8 cellular contexts compared by ENCODE assay signal in genomic region chr11:83070044-83070877, GRCh38. TPM values are rescaled to one million over a fixed set of nuclear protein-coding genes. Genes with fewer than 3 reads are reported as not detected.
DNase-seq lines count a peak whose midpoint lies in the region; ATAC-seq, FAIRE-seq and TF ChIP-seq lines count a peak whose summit lies in the region.

No MANE protein-coding gene starts in this region.

- H3K9me3 ChIP-seq in K562 (replicated peaks; ENCODE audit: control insufficient read depth, insufficient read depth, low read depth, low read length) = no peaks in the 10 kb centered on the region
- H3K9me3 ChIP-seq in vagina = no peaks in the 10 kb centered on the region

- H3K27ac ChIP-seq in K562 (ENCODE audit: extremely low read depth, low read depth, low read length) (no peak overlapping the region), vagina (peak overlapping the region; percentile 93)

- DNase-seq in AG09309 (ENCODE audit: low read depth) = peak; percentile 41
- peak; percentile 63 for DNase-seq in HS-5 (ENCODE audit: low read depth)
- DNase-seq in K562 (ENCODE audit: extremely low read depth in 1 of 4, low spot score in 3 of 4) = peak in 3 of 4 experiments; percentile 23 to 35 (median 23)
- peak; percentile 50 for DNase-seq in kidney tubule cell (ENCODE audit: low spot score)
- no peak for DNase-seq in vagina (ENCODE audit: extremely low spot score in 2 of 2)
- no peak for DNase-seq in NCI-H2081 treated with DMSO at 0.1 percent for 48 hours (lab: John Stamatoyannopoulos, UW)

- no TSS peak for BruUV-seq in K562 (replicated peaks; lab: Mats Ljungman, UMichigan)

- no peak for TF ChIP-seq RAD21 in K562 (CRISPR knock-in tag; conservative IDR thresholded peaks at IDR 0.05 in 1 of 2, IDR thresholded peaks at IDR 0.05 in 1 of 2)

- no peak for TF ChIP-seq CTCF in AG09309 (IDR thresholded peaks at IDR 0.05; ENCODE audit: control insufficient read depth, insufficient read depth, low read depth, low read length, missing control alignments)
- TF ChIP-seq CTCF in K562 (IDR thresholded peaks at IDR 0.05 in 2 of 3, conservative IDR thresholded peaks at IDR 0.05 in 1 of 3; ENCODE audit: insufficient read depth in 2 of 3, low read depth in 1 of 3, low read length in 3 of 3) = no peak
- no peak for TF ChIP-seq CTCF in vagina (IDR thresholded peaks at IDR 0.05)

- H3K9me1 ChIP-seq in K562 (ENCODE audit: control insufficient read depth, insufficient read depth, low read length) = no peaks in the 10 kb centered on the region

- TF ChIP-seq POLR2A in K562 (conservative IDR thresholded peaks at IDR 0.05) (no peak), vagina (IDR thresholded peaks at IDR 0.05) (no peak)

- FAIRE-seq in K562 (lab: Jason Lieb, UNC) = no peak

- POLR2A ChIA-PET in K562 (lab: Yijun Ruan, JAX) = interaction anchor here (0.7 to 2.5 kb wide), 2 partner anchors 15 to 104 kb away, joined by 4 to 11 read pairs; no protein-coding TSS in a partner anchor

- 10% methylated on average over 7 of the region's 7 CpGs for WGBS in K562 (ENCODE audit: insufficient coverage, low coverage, missing lambda C conversion rate)

- H4K20me1 ChIP-seq in K562 (replicated peaks; ENCODE audit: control insufficient read depth, insufficient read depth, low read length) = no peaks in the 10 kb centered on the region

- H3K79me2 ChIP-seq in K562 (ENCODE audit: control insufficient read depth, insufficient read depth, low read length) = peaks cover 31% of the 10 kb centered on the region

- peak overlapping the region; percentile 88 for H3K4me2 ChIP-seq in K562 (ENCODE audit: insufficient read depth, low read length)

- H3K27me3 ChIP-seq in K562 (ENCODE audit: control insufficient read depth in 2 of 2, insufficient read depth in 2 of 2, low read length in 2 of 2) = no peaks in the 10 kb centered on the region
- no peaks in the 10 kb centered on the region for H3K27me3 ChIP-seq in vagina

- ATAC-seq in K562 (no peak), HG02852 (IDR thresholded peaks at IDR 0.05; ENCODE audit: unreplicated experiment) (no peak), GM18502 (IDR thresholded peaks at IDR 0.05; ENCODE audit: poor library complexity, unreplicated experiment) (no peak)

- intact Hi-C loops in K562 (cut with micrococcal nuclease) = loop anchor here (2.0 to 5.0 kb wide), 2 partner anchors 63 to 87 kb away; partner anchors contain the start of gene PCF11
- intact Hi-C loops in vagina (cut with DNase I) = loop anchor here (2.0 kb wide), 1 partner anchor 87 kb away; the partner anchor contains the start of gene PCF11

- peak overlapping the region in 1 of 2 experiments; percentile 93; a peak in 1 of 4 replicates for H3K9ac ChIP-seq in K562 (ENCODE audit: insufficient read depth in 1 of 2, low read depth in 2 of 2, low read length in 2 of 2)

- peaks cover 12% of the 10 kb centered on the region in 2 experiments; a peak in 2 of 5 replicates for H3K4me1 ChIP-seq in K562 (replicated peaks in 1 of 2; ENCODE audit: control insufficient read depth in 2 of 2, insufficient read depth in 2 of 2, low read length in 2 of 2)
- peaks cover 42% of the 10 kb centered on the region for H3K4me1 ChIP-seq in vagina

- in situ Hi-C loops in K562 (cut with MboI) = no loop called here

- CTCF ChIA-PET in K562 (lab: Yijun Ruan, JAX; ENCODE audit: low intra/inter-chr PET ratio) = no interaction called here

- peaks cover 21% of the 10 kb centered on the region; the same call in 2 of the 3 replicates for H3K36me3 ChIP-seq in K562 (ENCODE audit: control insufficient read depth, insufficient read depth, low read length)
- H3K36me3 ChIP-seq in vagina = no peaks in the 10 kb centered on the region

- H3K4me3 ChIP-seq in AG09309 (ENCODE audit: control insufficient read depth, low read depth, low read length) (peak overlapping the region; percentile 97), K562 (peak overlapping the region; percentile 68; the same call in 1 of the 2 replicates), vagina (peak overlapping the region; percentile 86 to 88)

- TF ChIP-seq EP300 in K562 (IDR thresholded peaks at IDR 0.05; ENCODE audit: low read length) = no peak

- H2AFZ ChIP-seq in K562 (ENCODE audit: low read depth, low read length) = peak overlapping the region; percentile 93

TF ChIP-seq in K562, 482 proteins besides CTCF, POLR2A, EP300 and RAD21:
- TF ChIP-seq ZNF146 (CRISPR knock-in tag; IDR thresholded peaks at IDR 0.05; ENCODE audit: unreplicated experiment) (no peak), PURB (CRISPR knock-in tag; IDR thresholded peaks at IDR 0.05; ENCODE audit: low read depth) (no peak), TEAD4 (IDR thresholded peaks at IDR 0.05; ENCODE audit: low read length) (peak; percentile 69), TEAD4 (CRISPR knock-in tag; IDR thresholded peaks at IDR 0.05; ENCODE audit: borderline replicate concordance) (no peak), SMARCE1 (IDR thresholded peaks at IDR 0.05) (no peak), TEAD1 (CRISPR knock-in tag; IDR thresholded peaks at IDR 0.05) (0 out of 4 replicates have a peak, but pooled peaks of 1 of the 2 experiments have one; percentile 37), ARID1B (IDR thresholded peaks at IDR 0.05) (peak; percentile 26; the same call in 1 of the 2 replicates), TSC22D4 (tag; IDR thresholded peaks at IDR 0.05) (no peak), LARP7 (IDR thresholded peaks at IDR 0.05) (no peak), ELF1 (tag; IDR thresholded peaks at IDR 0.05) (no peak), KDM4B (IDR thresholded peaks at IDR 0.05; ENCODE audit: borderline replicate concordance in 2 of 2, low read depth in 1 of 2) (no peak), CBFA2T3 (IDR thresholded peaks at IDR 0.05) (peak; percentile 68), ZNF561 (CRISPR knock-in tag; conservative IDR thresholded peaks at IDR 0.05) (no peak), CBFA2T2 (conservative IDR thresholded peaks at IDR 0.05) (peak; percentile 36; the same call in 1 of the 2 replicates), TCF3 (CRISPR knock-in tag; IDR thresholded peaks at IDR 0.05) (peak; percentile 33; the same call in 1 of the 2 replicates), TAL1 (IDR thresholded peaks at IDR 0.05) (peak; percentile 36), NCOR1 (IDR thresholded peaks at IDR 0.05) (0 out of 2 replicates have a peak, but pooled peaks have one; percentile 13), TBL1XR1 (IDR thresholded peaks at IDR 0.05; ENCODE audit: low read length in 2 of 2) (no peak), FOXM1 (IDR thresholded peaks at IDR 0.05; ENCODE audit: low read depth) (no peak), FOXM1 (CRISPR knock-in tag; IDR thresholded peaks at IDR 0.05; ENCODE audit: low read depth) (no peak), GATAD2A (IDR thresholded peaks at IDR 0.05) (no peak), ZNF778 (CRISPR knock-in tag; IDR thresholded peaks at IDR 0.05) (no peak), KDM2B (CRISPR knock-in tag; IDR thresholded peaks at IDR 0.05) (no peak)

RNA-seq across cellular contexts. Expression of gene RAB30, which starts 1.4 kb away (rescaled TPM):
- total RNA-seq in K562 (2011; cell fraction: chromatin; rRNA removed; ENCODE audit: low replicate concordance) = 1.1 and 2.7 TPM in 2 replicates
- 0.17 and 0.92 TPM in 2 replicates for total RNA-seq in K562 (2011; cell fraction: nucleolus; rRNA removed)
- total RNA-seq in K562 (2011; cell fraction: nucleoplasm; rRNA removed) = 0.88 and 1.5 TPM in 2 replicates
- total RNA-seq in K562 (2014; rRNA removed) = 0.29 and 1.2 TPM in 2 replicates
- total RNA-seq in K562 (2014; rRNA removed; fragmentation: Illumina TruSeq; extraction: Trizol) = 0.83 and 1.1 TPM in 2 replicates
- 0.58 and 1.1 TPM in 2 replicates for total RNA-seq in K562 (2015; rRNA removed; fragmentation: Illumina TruSeq; extraction: Trizol)
- total RNA-seq in K562 (2021) = 0.71 and 0.72 TPM in 2 replicates
- polyA plus RNA-seq in K562 (2011; rRNA removed) = 0.84 and 1.0 TPM in 2 replicates
- 0.28 and 0.94 TPM in 2 replicates for polyA plus RNA-seq in K562 (2011; cell fraction: cytosol; rRNA removed)
- polyA plus RNA-seq in K562 (2011; cell fraction: nucleus; rRNA removed) = 0.38 and 0.46 TPM in 2 replicates
- polyA plus RNA-seq in K562 (2012) = 1.00 and 1.1 TPM in 2 replicates
- 1.3 TPM in 2 replicates for polyA plus RNA-seq in K562 (2014; fragmentation: Illumina TruSeq; extraction: Trizol)
- 1 to 10 TPM in 1 of 2 experiments, under 1 TPM in 1; 0.68 to 1.0 TPM for polyA plus RNA-seq in K562 (2014; fragmentation: Nextera tagmentation; extraction: Ambion mirVana)
- 0.29 and 0.42 TPM in 2 replicates for polyA plus RNA-seq in K562 (2014; rRNA removed)
- 1.1 and 3.2 TPM in 2 replicates for polyA minus RNA-seq in K562 (2011; rRNA and poly(A)+ RNA removed)
- polyA minus RNA-seq in K562 (2011; cell fraction: cytosol; rRNA and poly(A)+ RNA removed) = 0.38 and 1.4 TPM in 2 replicates
- polyA minus RNA-seq in K562 (2011; cell fraction: nucleus; rRNA and poly(A)+ RNA removed) = 0.27 and 1.00 TPM in 2 replicates
- 10.8 TPM for total RNA-seq in vagina

Comparison
In these comparisons a context has a peak if more than half of its experiments do, and no peak if none do; other contexts are left out.
1. DNase-seq: peak in AG09309 (single experiment), HS-5 (single experiment), K562 (3 of 4) and kidney tubule cell (single experiment); none in vagina (0 of 2) and NCI-H2081 treated with DMSO at 0.1 percent for 48 hours (single experiment).
2. Peak in every context shown above with its lines, with median percentiles within 50 percentile points of each other: H3K4me3 ChIP-seq.